Comparison of ENCODE assay signal across 15 cellular contexts in genomic region chr15:101479342-101479845, GRCh38. TPM values are rescaled to one million over a fixed set of nuclear protein-coding genes. Genes with fewer than 3 reads are reported as not detected.
DNase-seq lines count a peak whose midpoint lies in the region; TF ChIP-seq lines count a peak whose summit lies in the region.
"Had no signal": no experiment of that assay in that cellular context is flagged by ENCODE, and none has a peak within 500 bp of the region (broad histone marks: within the 10 kb centered on the region; RNA-seq: fewer than 3 reads in every experiment).

No MANE protein-coding gene starts in this region.

- no peak overlapping the region for H3K4me3 Mint-ChIP-seq in neural progenitor cell

- H3K27ac Mint-ChIP-seq in neural progenitor cell: peak overlapping the region; percentile 43

- peaks cover 8% of the 10 kb centered on the region for H3K27me3 Mint-ChIP-seq in neural progenitor cell (ENCODE audit: insufficient read depth, low read depth)

- no peak overlapping the region for H3K4me2 ChIP-seq in neural progenitor cell

- H3K9ac ChIP-seq in NT2/D1 (ENCODE audit: insufficient read length, low read depth) (peak overlapping the region; percentile 3), neural progenitor cell (no peak overlapping the region)

- no peaks in the 10 kb centered on the region for H3F3A ChIP-seq in neural progenitor cell (ENCODE audit: low read depth)

- no peak overlapping the region for H2AFZ ChIP-seq in neural progenitor cell (replicated peaks)

- H4K20me1 ChIP-seq in neural progenitor cell (ENCODE audit: low read depth): peaks cover 6% of the 10 kb centered on the region

- H3K27me3 ChIP-seq in NT2/D1 (ENCODE audit: insufficient read depth, insufficient read length) (no peaks in the 10 kb centered on the region), dorsolateral prefrontal cortex (no peaks in the 10 kb centered on the region), neural progenitor cell (no peaks in the 10 kb centered on the region)
- H3K27me3 ChIP-seq: SJSA1 had no signal

- peaks cover 34% of the 10 kb centered on the region for H3K4me1 Mint-ChIP-seq in neural progenitor cell

- no peaks in the 10 kb centered on the region for H3K79me2 ChIP-seq in neural progenitor cell (ENCODE audit: low read depth)

- no peak overlapping the region for H3K4me3 ChIP-seq in NT2/D1 (ENCODE audit: insufficient read length, low read depth)
- peak overlapping the region in 1 of 59 donors; percentile 14 for H3K4me3 ChIP-seq in dorsolateral prefrontal cortex
- H3K4me3 ChIP-seq in neural progenitor cell: no peak overlapping the region
- H3K4me3 ChIP-seq: SJSA1 had no signal

- TF ChIP-seq CTCF in dorsolateral prefrontal cortex (IDR thresholded peaks at IDR 0.05 in 54 of 56, conservative IDR thresholded peaks at IDR 0.05 in 2 of 56; ENCODE audit: low read depth in 1 of 56, partially characterized antibody in 56 of 56) (no peak), neural progenitor cell (IDR thresholded peaks at IDR 0.05) (no peak)

- intact Hi-C loops in dorsolateral prefrontal cortex (cut with DNase I): no loop called here

- no peaks in the 10 kb centered on the region for H3K9me3 Mint-ChIP-seq in neural progenitor cell

- H3K36me3 ChIP-seq in NT2/D1 (ENCODE audit: insufficient read depth, insufficient read length, low read length) (no peaks in the 10 kb centered on the region), neural progenitor cell (no peaks in the 10 kb centered on the region)
- H3K36me3 ChIP-seq: SJSA1 had no signal

- H3K27ac ChIP-seq in dorsolateral prefrontal cortex (peak overlapping the region; percentile 60 to 99 (median 91)), neural progenitor cell (no peak overlapping the region)
- H3K27ac ChIP-seq: SJSA1 had no signal

- H3K36me3 Mint-ChIP-seq in neural progenitor cell: no peaks in the 10 kb centered on the region

- DNase-seq in D341Med (ENCODE audit: low spot score) (peak; percentile 15), NT2/D1 (ENCODE audit: low read depth, low spot score) (no peak), dorsolateral prefrontal cortex (peak in 2 of 10 donors; percentile 25 to 36), neural progenitor cell (ENCODE audit: low spot score) (no peak), NCI-H2196 (lab: John Stamatoyannopoulos, UW; ENCODE audit: unreplicated experiment) (no peak), foreskin melanocyte (no peak)
- DNase-seq in stimulated activated CD4-positive, alpha-beta T cell treated with anti-CD3 and anti-CD28 coated beads, Interleukin-4, amount 100 ng/mL, for 1 hour: no peak
- DNase-seq: COR-L47, DMS79 treated with DMSO at 0.1 percent for 48 hours, HCEC 1CT, NCI-H1930, NCI-H446, NCI-H69, RPMI8226 had no signal

- H3K4me1 ChIP-seq in NT2/D1 (ENCODE audit: insufficient read depth, insufficient read length) (peaks cover 13% of the 10 kb centered on the region), neural progenitor cell (peaks cover 17% of the 10 kb centered on the region)
- H3K4me1 ChIP-seq: SJSA1 had no signal

- H3K9me3 ChIP-seq in NT2/D1 (ENCODE audit: insufficient read depth, low read length) (no peaks in the 10 kb centered on the region), neural progenitor cell (ENCODE audit: low read depth) (no peaks in the 10 kb centered on the region)
- H3K9me3 ChIP-seq: SJSA1 had no signal

RNA-seq across cellular contexts. Expression of gene PCSK6, which starts 10.1 kb away (rescaled TPM):
- total RNA-seq in dorsolateral prefrontal cortex (100 to 1,000 TPM in 22 of 120 experiments, 10 to 100 TPM in 98; 15.2 to 217 (median 52.8) TPM), neural progenitor cell (ENCODE audit: low replicate concordance) (1.9 and 2.2 TPM in 2 replicates)
